ENCODE assay signal across 13 cellular contexts in genomic region chr12:50753232-50753769, GRCh38.
"Had no signal": no experiment of that assay in that cellular context is flagged by ENCODE, and none has a peak within 500 bp of the region (broad histone marks: within the 10 kb centered on the region; RNA-seq: fewer than 3 reads in every experiment).

No MANE protein-coding gene starts in this region.

- H3K4me1 ChIP-seq: left lung, testis had no signal

- H3K4me3 ChIP-seq: dorsolateral prefrontal cortex, left lung, testis had no signal

- H3K27me3 ChIP-seq: dorsolateral prefrontal cortex, left lung, testis had no signal

- DNase-seq: activated CD4-positive, alpha-beta T cell treated with anti-CD3 and anti-CD28 coated beads, Interleukin-2, amount 10 ng/mL, durations not matched to agents 7 days and 5 days; activated CD4-positive, CD25-positive, alpha-beta regulatory T cell; activated effector memory CD4-positive, alpha-beta T cell treated with Interleukin-2 at 50 U/mL for 16 hours; activated T-cell treated with anti-CD3 and anti-CD28 coated beads, Interleukin-2, amount 50 U/mL, for 24 hours; anterior cingulate cortex; dorsolateral prefrontal cortex; left lung; mesenchymal stem cell; occipital lobe; stimulated activated CD4-positive, alpha-beta T cell treated with anti-CD3 and anti-CD28 coated beads, Interleukin-15, amount 100 ng/mL, for 24 hours; stimulated activated CD4-positive, alpha-beta T cell treated with anti-CD3 and anti-CD28 coated beads, Interleukin-4, amount 100 ng/mL, for 24 hours; testis had no signal

- H3K27ac ChIP-seq: left lung, testis had no signal

- H3K9me3 ChIP-seq: left lung, testis had no signal

- ATAC-seq: esophagus mucosa, left lung had no signal
